In the genomic region with DNA sequence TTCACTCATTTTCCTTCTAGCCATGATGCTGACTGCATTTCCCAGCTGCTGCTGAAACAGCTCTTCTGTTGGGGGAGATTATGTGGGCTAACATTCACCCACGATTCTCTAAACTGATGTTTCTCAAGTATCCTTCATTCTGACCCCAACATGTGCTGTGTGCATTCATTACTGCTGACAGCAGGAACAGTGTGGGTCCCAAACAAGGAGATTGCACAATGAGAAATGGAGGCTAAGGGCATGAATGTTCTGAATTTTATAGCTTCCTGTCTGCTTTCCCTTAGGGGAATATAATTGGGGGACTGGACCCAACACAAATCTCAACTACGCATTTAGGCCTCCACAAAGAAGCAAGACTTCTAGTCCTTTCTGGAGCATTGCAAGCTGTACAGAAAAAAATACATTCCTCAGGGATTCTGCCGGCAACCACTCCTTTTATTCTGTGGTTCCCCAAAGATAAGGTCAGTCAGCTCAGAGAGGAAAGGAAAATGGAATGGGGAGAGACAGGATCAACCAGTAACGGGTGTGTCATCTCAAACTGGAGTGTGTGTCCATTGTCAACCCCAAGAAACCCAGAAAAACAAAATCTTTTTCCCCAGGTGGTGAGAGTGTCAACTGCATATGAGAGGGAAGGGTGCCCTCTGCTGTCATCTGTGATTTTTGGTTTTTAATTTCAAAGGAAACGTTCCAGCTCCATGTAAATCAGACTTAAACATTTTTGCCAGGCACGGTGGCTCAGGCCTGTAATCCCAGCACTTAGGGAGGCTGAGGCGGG, we compare ENCODE assay signal across 8 cellular contexts.
DNase-seq lines count a peak whose midpoint lies in the region; ATAC-seq lines count a peak whose summit lies in the region.

No MANE protein-coding gene starts in this region.

- DNase-seq in D341Med (ENCODE audit: low spot score) (peak; percentile 48), NCI-H1105 (lab: John Stamatoyannopoulos, UW) (peak; percentile 55), T-helper 1 cell (peak in 4 of 5 donors; percentile 4 to 64 (median 20)), cerebellum (ENCODE audit: low spot score) (peak; percentile 47), kidney glomerular epithelial cell (lab: John Stamatoyannopoulos, UW) (peak; percentile 56), UCSD-AML1 (lab: John Stamatoyannopoulos, UW; ENCODE audit: unreplicated experiment) (no peak)
- peak; percentile 11 to 36 for DNase-seq in stimulated activated CD4-positive, alpha-beta T cell treated with anti-CD3 and anti-CD28 coated beads, Interleukin-2, amount 100 ng/mL, for 24 hours

- peak; percentile 66 for ATAC-seq in GM21526 (IDR thresholded peaks at IDR 0.05; ENCODE audit: low FRiP score, unreplicated experiment)
